In genomic region chr11:88015170-88015569, GRCh38 we compare ENCODE assay signal across 16 cellular contexts.
DNase-seq lines count a peak whose midpoint lies in the region; TF ChIP-seq lines count a peak whose summit lies in the region.
"Had no signal": no experiment of that assay in that cellular context is flagged by ENCODE, and none has a peak within 500 bp of the region (broad histone marks: within the 10 kb centered on the region; RNA-seq: fewer than 3 reads in every experiment).

No MANE protein-coding gene starts in this region.

- WGBS in mammary epithelial cell (ENCODE audit: low coverage, missing lambda C conversion rate) = 97% methylated on average over 2 of the region's 2 CpGs
- 72% methylated on average over 2 of the region's 2 CpGs for WGBS in hepatocyte (ENCODE audit: low lambda C conversion rate, missing lambda C conversion rate)
- 80% methylated on average over 2 of the region's 2 CpGs for WGBS in mesenchymal stem cell

- H3K27me3 Mint-ChIP-seq in MCF 10A (ENCODE audit: insufficient read depth, unreplicated experiment) = no peaks in the 10 kb centered on the region

- H3K9me3 ChIP-seq in mammary epithelial cell (replicated peaks; ENCODE audit: insufficient read depth, low read length) (no peaks in the 10 kb centered on the region), hepatocyte (ENCODE audit: low read depth) (no peaks in the 10 kb centered on the region), mesenchymal stem cell (ENCODE audit: control insufficient read depth, low read length) (no peaks in the 10 kb centered on the region)
- H3K9me3 ChIP-seq: BLaER1 had no signal

- no peak overlapping the region for H3K14ac ChIP-seq in mesenchymal stem cell (ENCODE audit: low read length in 2 of 2)

- H3K27me3 ChIP-seq in mammary epithelial cell (ENCODE audit: insufficient read depth, low read length) (no peaks in the 10 kb centered on the region), hepatocyte (no peaks in the 10 kb centered on the region), mesenchymal stem cell (ENCODE audit: control insufficient read depth in 1 of 2, insufficient read depth in 1 of 2, low read length in 2 of 2) (no peaks in the 10 kb centered on the region)
- H3K27me3 ChIP-seq: BLaER1 had no signal

- H2BK120ac ChIP-seq in mesenchymal stem cell (ENCODE audit: low read depth, low read length) = no peak overlapping the region

- no peaks in the 10 kb centered on the region for H3K4me1 ChIP-seq in mammary epithelial cell (ENCODE audit: insufficient read depth, low read length)
- peaks cover 11% of the 10 kb centered on the region for H3K4me1 ChIP-seq in hepatocyte (ENCODE audit: insufficient read depth)
- no peaks in the 10 kb centered on the region for H3K4me1 ChIP-seq in mesenchymal stem cell (ENCODE audit: control insufficient read depth, insufficient read depth, low read depth, low read length)
- H3K4me1 ChIP-seq: BLaER1 had no signal

- no peak overlapping the region for H4K8ac ChIP-seq in mesenchymal stem cell (ENCODE audit: low read length)

- peak; percentile 16 for DNase-seq in mammary epithelial cell
- no peak for DNase-seq in MCF 10A (ENCODE audit: unreplicated experiment)
- DNase-seq in hepatocyte (ENCODE audit: low spot score) = no peak
- no peak for DNase-seq in mesenchymal stem cell
- DNase-seq in 8988T = no peak
- no peak for DNase-seq in NCI-H345 treated with DMSO at 0.1 percent for 48 hours (lab: John Stamatoyannopoulos, UW; ENCODE audit: unreplicated experiment)
- no peak for DNase-seq in retina
- no peak for DNase-seq in COLO668 (lab: John Stamatoyannopoulos, UW; ENCODE audit: unreplicated experiment)
- DNase-seq: AML-193, Calu3, DMS 273 treated with DMSO at 0.1 percent for 48 hours, H7 had no signal

- no peak overlapping the region for H2BK5ac ChIP-seq in mesenchymal stem cell (ENCODE audit: low read depth, low read length, poor library complexity, severe bottlenecking)

- no peak overlapping the region for H3K27ac Mint-ChIP-seq in MCF 10A (ENCODE audit: low read depth, unreplicated experiment)
- H3K27ac Mint-ChIP-seq: GM23338 had no signal

- H2AK5ac ChIP-seq in mesenchymal stem cell (ENCODE audit: low read length, severe bottlenecking) = no peak overlapping the region

- H3K79me1 ChIP-seq in mesenchymal stem cell (replicated peaks; ENCODE audit: low read length, poor library complexity, severe bottlenecking) = no peaks in the 10 kb centered on the region

- no peak overlapping the region for H3K18ac ChIP-seq in mesenchymal stem cell (ENCODE audit: low read depth in 1 of 2, low read length in 2 of 2)

- no peaks in the 10 kb centered on the region for H3K36me3 Mint-ChIP-seq in MCF 10A (ENCODE audit: insufficient read depth, unreplicated experiment)

- H3K4me3 ChIP-seq in mammary epithelial cell (replicated peaks in 1 of 3; ENCODE audit: insufficient read depth in 1 of 3, low read depth in 2 of 3, low read length in 3 of 3) = no peak overlapping the region
- H3K4me3 ChIP-seq in hepatocyte = no peak overlapping the region
- H3K4me3 ChIP-seq in mesenchymal stem cell (ENCODE audit: insufficient read depth in 1 of 2, low read depth in 1 of 2, low read length in 2 of 2) = no peak overlapping the region
- H3K4me3 ChIP-seq: BLaER1, GM23338 had no signal

- H3K4me1 Mint-ChIP-seq in MCF 10A (ENCODE audit: insufficient read depth, unreplicated experiment) = peaks cover 6% of the 10 kb centered on the region
- H3K4me1 Mint-ChIP-seq: GM23338 had no signal

- CTCF ChIA-PET in mammary epithelial cell (lab: Charles Lee; ENCODE audit: low non-redundant PET) = interaction anchor here (2.0 kb wide), 1 partner anchor 266 kb away, joined by 8 read pairs; no protein-coding TSS in a partner anchor
- CTCF ChIA-PET in MCF 10A (lab: Yijun Ruan, JAX) = interaction anchor here (0.6 to 5.3 kb wide), 33 partner anchors 10 to 872 kb away, joined by 3 to 97 read pairs (median 7); no protein-coding TSS in a partner anchor

- no peak overlapping the region for H3K4me2 ChIP-seq in mammary epithelial cell (ENCODE audit: insufficient read depth, low read depth, low read length)
- H3K4me2 ChIP-seq in hepatocyte = peak overlapping the region; percentile 24
- H3K4me2 ChIP-seq in mesenchymal stem cell (ENCODE audit: low read length, poor library complexity, severe bottlenecking) = no peak overlapping the region
- H3K4me2 ChIP-seq: BLaER1, GM23338 had no signal

- no peak for TF ChIP-seq CTCF in mammary epithelial cell (conservative IDR thresholded peaks at IDR 0.05 in 1 of 2, IDR thresholded peaks at IDR 0.05 in 1 of 2; ENCODE audit: extremely low read depth in 1 of 2, insufficient read depth in 1 of 2, low read depth in 1 of 2, low read length in 2 of 2)
- TF ChIP-seq CTCF in MCF 10A (IDR thresholded peaks at IDR 0.05; ENCODE audit: unreplicated experiment) = no peak
- TF ChIP-seq CTCF in hepatocyte (IDR thresholded peaks at IDR 0.05; ENCODE audit: poor library complexity) = no peak

- no peaks in the 10 kb centered on the region for H3K79me2 ChIP-seq in mammary epithelial cell (ENCODE audit: insufficient read depth, low read length)
- no peaks in the 10 kb centered on the region for H3K79me2 ChIP-seq in hepatocyte

- no peak overlapping the region for H3K23ac ChIP-seq in mesenchymal stem cell (ENCODE audit: low read length in 2 of 2)

- no peaks in the 10 kb centered on the region for H3K9me3 Mint-ChIP-seq in MCF 10A (ENCODE audit: unreplicated experiment)
- H3K9me3 Mint-ChIP-seq: GM23338 had no signal

- H3K27ac ChIP-seq in mammary epithelial cell (ENCODE audit: insufficient read depth, low read depth, low read length) (no peak overlapping the region), hepatocyte (peak overlapping the region; percentile 23), mesenchymal stem cell (ENCODE audit: low read length, poor library complexity, severe bottlenecking) (no peak overlapping the region)
- H3K27ac ChIP-seq: 22Rv1, BLaER1, HL-60 had no signal

- H3K36me3 ChIP-seq in mammary epithelial cell (ENCODE audit: insufficient read depth, low read length) (no peaks in the 10 kb centered on the region), hepatocyte (replicated peaks; ENCODE audit: insufficient read depth, low read depth) (no peaks in the 10 kb centered on the region), mesenchymal stem cell (ENCODE audit: control insufficient read depth in 1 of 2, insufficient read depth in 2 of 2, low read depth in 1 of 2, low read length in 2 of 2) (no peaks in the 10 kb centered on the region)
- H3K36me3 ChIP-seq: BLaER1 had no signal

- H4K20me1 ChIP-seq in mammary epithelial cell (ENCODE audit: insufficient read depth, low read length) = no peaks in the 10 kb centered on the region
- H4K20me1 ChIP-seq in hepatocyte (ENCODE audit: insufficient read depth, poor library complexity, severe bottlenecking) = no peaks in the 10 kb centered on the region
- H4K20me1 ChIP-seq: BLaER1 had no signal

- POLR2A ChIA-PET in MCF 10A (lab: Yijun Ruan, JAX) = interaction anchor here (1.3 to 1.5 kb wide), 2 partner anchors 158 to 529 kb away, joined by 4 read pairs; no protein-coding TSS in a partner anchor

- intact Hi-C loops in mammary epithelial cell (cut with micrococcal nuclease) = no loop called here
- intact Hi-C loops in MCF 10A (cut with micrococcal nuclease) = no loop called here

- H2BK15ac ChIP-seq in mesenchymal stem cell (ENCODE audit: low read depth, poor library complexity, severe bottlenecking) = no peak overlapping the region

- no peak overlapping the region for H4K91ac ChIP-seq in mesenchymal stem cell (ENCODE audit: low read length)

- H3K4ac ChIP-seq in mesenchymal stem cell (ENCODE audit: low read depth in 1 of 2, low read length in 2 of 2) = no peak overlapping the region

- no peak overlapping the region for H2BK12ac ChIP-seq in mesenchymal stem cell (ENCODE audit: low read length in 2 of 2)

- in situ Hi-C loops in mammary epithelial cell (cut with MboI; ENCODE audit: low sequenced_read_pairs in 2 of 2) = loop anchor here (25.0 kb wide), 2 partner anchors 272 to 522 kb away; no protein-coding TSS in a partner anchor

- H3K4me3 Mint-ChIP-seq in MCF 10A (ENCODE audit: unreplicated experiment) = no peak overlapping the region
- H3K4me3 Mint-ChIP-seq: GM23338 had no signal

- dilution Hi-C loops in mammary epithelial cell (cut with HindIII; ENCODE audit: low sequenced_read_pairs) = loop anchor here (25.0 kb wide), 1 partner anchor 522 kb away; no protein-coding TSS in a partner anchor

- BruUV-seq in mammary epithelial cell (replicated peaks; lab: Mats Ljungman, UMichigan) (no TSS peak), MCF 10A (replicated peaks; lab: Mats Ljungman, UMichigan) (no TSS peak)

- no peak overlapping the region for H2AFZ ChIP-seq in mammary epithelial cell (ENCODE audit: low read depth, low read length)
- H2AFZ ChIP-seq in hepatocyte = no peak overlapping the region
- no peak overlapping the region for H2AFZ ChIP-seq in mesenchymal stem cell (ENCODE audit: low read depth, low read length)
- H2AFZ ChIP-seq: GM23338 had no signal

- H3K9ac ChIP-seq in mammary epithelial cell (ENCODE audit: insufficient read depth, low read length) = no peak overlapping the region
- peak overlapping the region; percentile 9 for H3K9ac ChIP-seq in mesenchymal stem cell (ENCODE audit: low read length)
- H3K9ac ChIP-seq: BLaER1 had no signal

- no peaks in the 10 kb centered on the region for H3K9me2 ChIP-seq in hepatocyte (replicated peaks; ENCODE audit: insufficient read depth)
